Comparison of ENCODE assay signal across 11 cellular contexts in the genomic region with DNA sequence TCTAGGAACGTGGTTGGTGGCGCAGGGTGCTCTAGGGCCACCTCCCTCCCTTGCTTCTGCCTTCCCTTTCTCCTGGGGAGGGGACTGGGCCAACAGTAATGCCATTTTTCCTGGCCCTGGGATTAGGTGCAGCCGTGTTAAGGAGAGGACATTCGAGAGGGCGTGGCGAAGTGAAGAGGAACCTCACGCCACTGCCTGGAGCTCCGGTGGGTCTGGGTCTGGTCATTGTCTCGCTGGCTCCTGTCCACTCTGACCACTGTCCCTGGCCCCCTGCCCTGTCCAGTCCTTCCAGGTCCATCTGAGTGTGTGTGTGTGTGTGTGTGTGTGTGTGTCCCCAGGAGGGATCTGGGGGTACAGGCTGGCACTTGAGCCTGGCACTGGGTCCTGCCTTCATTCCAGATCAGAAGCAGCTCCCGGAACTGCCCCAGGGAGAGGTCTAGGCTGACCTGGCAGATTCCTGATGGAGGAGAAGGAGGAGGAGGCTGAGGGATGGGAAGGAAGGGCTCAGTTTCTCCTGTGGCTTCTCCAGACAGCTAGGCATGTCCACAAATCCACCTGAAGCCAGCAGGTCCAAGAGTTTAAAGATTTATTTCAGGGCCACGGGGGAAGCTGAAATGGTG. TPM values are rescaled to one million over a fixed set of nuclear protein-coding genes. Genes with fewer than 3 reads are reported as not detected.
DNase-seq lines count a peak whose midpoint lies in the region; ATAC-seq, FAIRE-seq and TF ChIP-seq lines count a peak whose summit lies in the region.
"Had no signal": no experiment of that assay in that cellular context is flagged by ENCODE, and none has a peak within 500 bp of the region (broad histone marks: within the 10 kb centered on the region; RNA-seq: fewer than 3 reads in every experiment).

Gene NDST1, plus strand, starts transcription at position 111 of the 620 bp plus-strand sequence. CDS start 13,124 bp downstream, outside the sequence.

- H3K27ac Mint-ChIP-seq in Calu3 (ENCODE audit: unreplicated experiment), result peak within 1 kb of the TSS; percentile 31

- no peak for TF ChIP-seq CTCF in Calu3 (IDR thresholded peaks at IDR 0.05; ENCODE audit: unreplicated experiment)
- TF ChIP-seq CTCF in kidney (IDR thresholded peaks at IDR 0.05; ENCODE audit: borderline replicate concordance, extremely low read depth, insufficient read depth), result no peak

- H3K9ac ChIP-seq in kidney (ENCODE audit: low read length in 2 of 2), result no peak within 1 kb of the TSS

- H3K9me3 Mint-ChIP-seq in Calu3 (ENCODE audit: low read depth, unreplicated experiment), result no peaks in the 10 kb centered on the region

- no peak within 1 kb of the TSS for H3K4me3 ChIP-seq in kidney (ENCODE audit: low read length in 2 of 2)

- H3K36me3 Mint-ChIP-seq in Calu3 (ENCODE audit: insufficient read depth, unreplicated experiment), result peaks cover 18% of the 10 kb centered on the region

- intact Hi-C loops in Calu3 (cut with micrococcal nuclease; ENCODE audit: unreplicated experiment), result no loop called here
- intact Hi-C loops in kidney (cut with DNase I), result no loop called here

- H3K27me3 Mint-ChIP-seq in Calu3 (ENCODE audit: unreplicated experiment), result no peaks in the 10 kb centered on the region

- CTCF ChIA-PET in Calu3 (lab: Charles Lee), result no interaction called here

- H3K4me1 Mint-ChIP-seq in Calu3 (ENCODE audit: low read depth, unreplicated experiment), result peaks cover 63% of the 10 kb centered on the region

- ATAC-seq in GM21737 (IDR thresholded peaks at IDR 0.05; ENCODE audit: unreplicated experiment) (no peak), HG02798 (IDR thresholded peaks at IDR 0.05; ENCODE audit: poor library complexity, unreplicated experiment) (no peak), GM19467 (IDR thresholded peaks at IDR 0.05; ENCODE audit: unreplicated experiment) (no peak)

- H3K4me1 ChIP-seq in kidney (ENCODE audit: control insufficient read depth in 1 of 2, insufficient read depth in 1 of 2, low read depth in 1 of 2, low read length in 2 of 2), result peaks cover 75 to 81% of the 10 kb centered on the region in 2 donors

- peak within 1 kb of the TSS; percentile 80 for H3K27ac ChIP-seq in caudate nucleus (ENCODE audit: low read depth, low read length)
- peak within 1 kb of the TSS; percentile 57 to 64 for H3K27ac ChIP-seq in kidney (ENCODE audit: low read depth in 2 of 2, low read length in 2 of 2)

- no peak for DNase-seq in Calu3
- DNase-seq in caudate nucleus (lab: John Stamatoyannopoulos, UW), result no peak
- no peak for DNase-seq in kidney
- no peak for DNase-seq in renal cortical epithelial cell (ENCODE audit: low read depth)
- no peak for DNase-seq in LoVo (ENCODE audit: low spot score)
- DNase-seq: activated CD4-positive, CD25-positive, alpha-beta regulatory T cell; AML-193; NCI-H2081 had no signal

- no peaks in the 10 kb centered on the region for H3K36me3 ChIP-seq in kidney (ENCODE audit: control insufficient read depth in 1 of 2, insufficient read depth in 2 of 2, low read length in 2 of 2)

- no peak for FAIRE-seq in kidney (lab: Jason Lieb, UNC)

- no peak within 1 kb of the TSS for H3K4me3 Mint-ChIP-seq in Calu3 (ENCODE audit: low read depth, unreplicated experiment)

- H3K9me3 ChIP-seq in kidney (ENCODE audit: control insufficient read depth in 1 of 2, low read length in 2 of 2), result no peaks in the 10 kb centered on the region

- no TSS peak for BruUV-seq in Calu3 (replicated peaks; lab: Mats Ljungman, UMichigan)

RNA-seq across cellular contexts. Expression of gene NDST1, which starts in this region (rescaled TPM):
- total RNA-seq in Calu3 (2022) (62.5 and 72.6 TPM in 2 replicates), kidney (60.7 TPM), renal cortical epithelial cell (86.0 and 225 TPM in 2 replicates)
- polyA plus RNA-seq in kidney (ENCODE audit: insufficient read depth, low read depth, low replicate concordance), result 11.7 TPM
